31 cellular contexts compared by ENCODE assay signal in genomic region chr9:81633952-81634421, GRCh38. TPM values are rescaled to one million over a fixed set of nuclear protein-coding genes. Genes with fewer than 3 reads are reported as not detected.
DNase-seq lines count a peak whose midpoint lies in the region; ATAC-seq, FAIRE-seq and TF ChIP-seq lines count a peak whose summit lies in the region.
"Had no signal": no experiment of that assay in that cellular context is flagged by ENCODE, and none has a peak within 500 bp of the region (broad histone marks: within the 10 kb centered on the region; RNA-seq: fewer than 3 reads in every experiment).

No MANE protein-coding gene starts in this region.

- TF ChIP-seq CTCF in Caco-2 (IDR thresholded peaks at IDR 0.05; ENCODE audit: insufficient read depth in 1 of 2, low read depth in 1 of 2, low read length in 1 of 2, severe bottlenecking in 1 of 2, unreplicated experiment in 1 of 2) (no peak), Peyer's patch (IDR thresholded peaks at IDR 0.05) (no peak), neural cell (IDR thresholded peaks at IDR 0.05; ENCODE audit: poor library complexity, severe bottlenecking) (no peak)

- H3K27me3 Mint-ChIP-seq in Caco-2 (ENCODE audit: insufficient read depth, unreplicated experiment) = no peaks in the 10 kb centered on the region
- H3K27me3 Mint-ChIP-seq: activated CD4-positive, alpha-beta memory T cell treated with anti-CD3 and anti-CD28 coated beads, Interleukin-2, amount 10 ng/mL, durations not matched to agents 7 days and 5 days; activated naive CD8-positive, alpha-beta T cell; activated T-helper 17 cell treated with anti-CD3 and anti-CD28 coated beads, Interleukin-2, amount 50 U/mL, for 72 hours; T-helper 17 cell had no signal

- H3K36me3 Mint-ChIP-seq in Caco-2 (ENCODE audit: insufficient read depth, unreplicated experiment) = peaks cover 6% of the 10 kb centered on the region
- H3K36me3 Mint-ChIP-seq: activated naive CD8-positive, alpha-beta T cell had no signal

- intact Hi-C loops in Caco-2 (cut with micrococcal nuclease; ENCODE audit: unreplicated experiment) = loop anchor here (2.0 to 5.0 kb wide), 3 partner anchors 23 to 97 kb away; partner anchors contain the start of gene TLE1

- H2AFZ ChIP-seq in neural cell (ENCODE audit: low read depth, low read length) = no peak overlapping the region

- H3K4me3 ChIP-seq in Caco-2 (ENCODE audit: low read depth, low read length) = no peak overlapping the region
- no peak overlapping the region for H3K4me3 ChIP-seq in Peyer's patch
- H3K4me3 ChIP-seq in neural cell (ENCODE audit: low read length) = peak overlapping the region; percentile 51
- H3K4me3 ChIP-seq: esophagus muscularis mucosa, prostate gland, SK-N-MC, tibial artery had no signal

- H3K9me2 ChIP-seq in neural cell (ENCODE audit: insufficient read depth, low read length) = no peaks in the 10 kb centered on the region

- H3K27me3 ChIP-seq in Caco-2 (replicated peaks; ENCODE audit: control insufficient read depth, insufficient read depth, low read length) = no peaks in the 10 kb centered on the region
- no peaks in the 10 kb centered on the region for H3K27me3 ChIP-seq in Peyer's patch
- no peaks in the 10 kb centered on the region for H3K27me3 ChIP-seq in neural cell (ENCODE audit: insufficient read depth, low read depth, low read length)
- H3K27me3 ChIP-seq: esophagus muscularis mucosa, tibial artery had no signal

- no peak overlapping the region for H3K27ac ChIP-seq in Peyer's patch
- H3K27ac ChIP-seq in neural cell (ENCODE audit: low read length) = peak overlapping the region; percentile 73
- H3K27ac ChIP-seq: esophagus muscularis mucosa, prostate gland, SK-N-MC, tibial artery had no signal

- DNase-seq in Caco-2 = peak; percentile 51 to 66
- peak in 2 of 3 donors; percentile 62 to 65 for DNase-seq in Peyer's patch
- DNase-seq in left lobe of liver (ENCODE audit: low spot score) = no peak
- no peak for DNase-seq in NCI-H2227 treated with DMSO at 0.1 percent for 48 hours (lab: John Stamatoyannopoulos, UW)
- DNase-seq in CD1c-positive myeloid dendritic cell (ENCODE audit: extremely low spot score) = no peak
- DNase-seq in urothelium cell line (ENCODE audit: low spot score) = no peak
- DNase-seq: activated CD4-positive, alpha-beta memory T cell treated with anti-CD3 and anti-CD28 coated beads, Interleukin-2, amount 10 ng/mL, durations not matched to agents 7 days and 5 days; activated CD4-positive, alpha-beta T cell treated with anti-CD3 and anti-CD28 coated beads for 1 hour; anterior cingulate cortex; dermis blood vessel endothelial cell; DMS153; foreskin melanocyte; left ventricle myocardium superior; midbrain; NCI-H1417 treated with DMSO at 0.1 percent for 48 hours; NCI-H2081 treated with DMSO at 0.1 percent for 48 hours; NCI-H446; RPMI8226; stimulated activated CD4-positive, alpha-beta T cell treated with anti-CD3 and anti-CD28 coated beads, Interleukin-1b, Interleukin-23, amount 100 ng/mL, for 48 hours; T-helper 17 cell; tibial artery had no signal

- CTCF ChIA-PET in Caco-2 (lab: Charles Lee) = no interaction called here

- no peaks in the 10 kb centered on the region for H4K20me1 ChIP-seq in neural cell (ENCODE audit: insufficient read depth)

- no peak for TF ChIP-seq POLR2A in Peyer's patch (IDR thresholded peaks at IDR 0.05)

- H3K9me3 Mint-ChIP-seq in Caco-2 (ENCODE audit: unreplicated experiment) = no peaks in the 10 kb centered on the region
- H3K9me3 Mint-ChIP-seq: activated CD4-positive, alpha-beta memory T cell treated with anti-CD3 and anti-CD28 coated beads, Interleukin-2, amount 10 ng/mL, durations not matched to agents 7 days and 5 days; activated T-helper 17 cell treated with anti-CD3 and anti-CD28 coated beads, Interleukin-2, amount 50 U/mL, for 72 hours had no signal

- peak overlapping the region; percentile 66 for H3K4me3 Mint-ChIP-seq in Caco-2 (ENCODE audit: unreplicated experiment)
- H3K4me3 Mint-ChIP-seq: activated CD4-positive, alpha-beta memory T cell treated with anti-CD3 and anti-CD28 coated beads, Interleukin-2, amount 10 ng/mL, durations not matched to agents 7 days and 5 days; activated naive CD8-positive, alpha-beta T cell; activated T-helper 17 cell treated with anti-CD3 and anti-CD28 coated beads, Interleukin-2, amount 50 U/mL, for 72 hours; T-helper 17 cell had no signal

- H3K27ac Mint-ChIP-seq in Caco-2 (ENCODE audit: unreplicated experiment) = peak overlapping the region; percentile 72
- H3K27ac Mint-ChIP-seq: activated CD4-positive, alpha-beta memory T cell treated with anti-CD3 and anti-CD28 coated beads, Interleukin-2, amount 10 ng/mL, durations not matched to agents 7 days and 5 days; activated naive CD8-positive, alpha-beta T cell; activated T-helper 17 cell treated with anti-CD3 and anti-CD28 coated beads, Interleukin-2, amount 50 U/mL, for 72 hours; T-helper 17 cell had no signal

- H3K4me1 ChIP-seq in Caco-2 = no peaks in the 10 kb centered on the region
- H3K4me1 ChIP-seq in Peyer's patch = peaks cover 0 to 15% (median 0%) of the 10 kb centered on the region in 4 donors

- POLR2A ChIA-PET in Caco-2 (lab: Charles Lee) = no interaction called here

- H3K9me3 ChIP-seq in Caco-2 (no peaks in the 10 kb centered on the region), Peyer's patch (no peaks in the 10 kb centered on the region), neural cell (ENCODE audit: low read length) (no peaks in the 10 kb centered on the region)
- H3K9me3 ChIP-seq: esophagus muscularis mucosa, prostate gland, tibial artery had no signal

- H3K4me1 Mint-ChIP-seq in Caco-2 (ENCODE audit: low read depth, unreplicated experiment) = no peaks in the 10 kb centered on the region
- H3K4me1 Mint-ChIP-seq: activated CD4-positive, alpha-beta memory T cell treated with anti-CD3 and anti-CD28 coated beads, Interleukin-2, amount 10 ng/mL, durations not matched to agents 7 days and 5 days; activated T-helper 17 cell treated with anti-CD3 and anti-CD28 coated beads, Interleukin-2, amount 50 U/mL, for 72 hours; T-helper 17 cell had no signal

- peak; percentile 35 for ATAC-seq in left lobe of liver
- ATAC-seq in HG02938 (IDR thresholded peaks at IDR 0.05; ENCODE audit: unreplicated experiment) = no peak
- ATAC-seq: activated T-helper 17 cell treated with anti-CD3 and anti-CD28 coated beads, Interleukin-2, amount 50 U/mL, for 72 hours; left ventricle myocardium superior; T-helper 17 cell had no signal

- FAIRE-seq in urothelium cell line (lab: Jason Lieb, UNC) = no peak
- FAIRE-seq: G401.6, H54, HTR-8/SVneo had no signal

- H3K9ac ChIP-seq in neural cell (ENCODE audit: low read length) = peak overlapping the region; percentile 38

- no peaks in the 10 kb centered on the region for H3F3A ChIP-seq in neural cell (ENCODE audit: insufficient read depth, low read length, poor library complexity, severe bottlenecking)

- TF ChIP-seq EP300 in neural cell (conservative IDR thresholded peaks at IDR 0.05; ENCODE audit: poor library complexity, severe bottlenecking) = no peak

- H3K79me2 ChIP-seq in neural cell (replicated peaks; ENCODE audit: insufficient read depth, low read length) = peaks cover 18% of the 10 kb centered on the region

- H3K36me3 ChIP-seq in Caco-2 (ENCODE audit: control insufficient read depth, insufficient read depth, low read length) (no peaks in the 10 kb centered on the region), Peyer's patch (no peaks in the 10 kb centered on the region), neural cell (ENCODE audit: insufficient read depth, low read length) (peaks cover 6% of the 10 kb centered on the region)
- H3K36me3 ChIP-seq: prostate gland had no signal

- no TSS peak for BruUV-seq in Caco-2 (replicated peaks; lab: Mats Ljungman, UMichigan)

- TF ChIP-seq RAD21 in neural cell (conservative IDR thresholded peaks at IDR 0.05) = no peak

- peak overlapping the region; percentile 8 for H3K4me2 ChIP-seq in neural cell (ENCODE audit: low read length)

TF ChIP-seq in neural cell, 6 proteins besides CTCF, POLR2A, EP300 and RAD21:
- TF ChIP-seq SMC3 (conservative IDR thresholded peaks at IDR 0.05; ENCODE audit: poor library complexity) (no peak), REST (IDR thresholded peaks at IDR 0.05; ENCODE audit: borderline replicate concordance) (no peak), POLR2AphosphoS5 (IDR thresholded peaks at IDR 0.05) (no peak)

RNA-seq across cellular contexts. Expression of gene TLE1, which starts 55.4 kb away (rescaled TPM):
- total RNA-seq in Caco-2 (2022) (17.9 and 18.3 TPM in 2 replicates), Peyer's patch (10 to 100 TPM; 18.7 to 54.5 (median 40.2) TPM), left lobe of liver (36.6 TPM)
- 93.0 and 93.6 TPM in 2 replicates for polyA plus RNA-seq in neural cell
- polyA minus RNA-seq in neural cell = 102 and 105 TPM in 2 replicates

Comparison
In these comparisons a context has a peak if more than half of its experiments do, and no peak if none do; other contexts are left out.
1. DNase-seq: peak in Caco-2 (2 of 2) and Peyer's patch (2 of 3); none in left lobe of liver (single experiment), NCI-H2227 treated with DMSO at 0.1 percent for 48 hours (single experiment), CD1c-positive myeloid dendritic cell (single experiment) and urothelium cell line (single experiment).